ENCODE assay signal across 1 cellular context in the genomic region with DNA sequence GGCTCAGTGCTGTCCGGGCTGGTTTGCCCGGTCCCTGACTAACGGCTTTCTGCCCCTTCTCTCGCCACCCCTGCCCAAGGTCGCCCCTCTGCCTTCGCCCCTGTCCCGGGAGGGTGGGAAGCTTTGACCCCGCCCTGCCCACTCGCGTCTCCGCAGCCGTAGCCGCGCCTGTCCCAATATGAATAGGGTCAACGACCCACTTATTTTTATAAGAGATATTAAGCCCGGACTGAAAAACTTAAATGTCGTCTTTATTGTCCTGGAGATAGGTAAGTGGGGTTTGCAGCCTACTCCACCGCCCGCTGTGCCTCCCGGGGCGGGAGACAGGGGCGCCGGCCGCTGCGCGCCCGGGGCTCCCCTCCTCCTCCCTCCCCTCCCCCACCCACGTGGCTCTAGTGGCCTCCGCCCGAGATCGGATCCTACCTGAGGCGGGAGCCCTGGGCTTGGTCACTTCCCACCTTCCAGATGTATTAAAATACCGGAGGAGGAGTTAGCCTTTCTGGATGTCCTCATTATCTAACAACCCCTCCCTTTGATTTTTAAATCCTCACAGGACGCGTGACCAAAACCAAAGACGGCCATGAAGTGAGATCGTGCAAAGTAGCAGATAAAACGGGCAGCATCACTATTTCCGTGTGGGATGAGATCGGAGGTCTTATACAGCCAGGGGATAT.
TF ChIP-seq lines count a peak whose summit lies in the region.

No MANE protein-coding gene starts in this region.

TF ChIP-seq in HepG2, 621 proteins besides CTCF, POLR2A, EP300 and RAD21 (continued from another document and continues in another):
- TF ChIP-seq, protein P1, sequence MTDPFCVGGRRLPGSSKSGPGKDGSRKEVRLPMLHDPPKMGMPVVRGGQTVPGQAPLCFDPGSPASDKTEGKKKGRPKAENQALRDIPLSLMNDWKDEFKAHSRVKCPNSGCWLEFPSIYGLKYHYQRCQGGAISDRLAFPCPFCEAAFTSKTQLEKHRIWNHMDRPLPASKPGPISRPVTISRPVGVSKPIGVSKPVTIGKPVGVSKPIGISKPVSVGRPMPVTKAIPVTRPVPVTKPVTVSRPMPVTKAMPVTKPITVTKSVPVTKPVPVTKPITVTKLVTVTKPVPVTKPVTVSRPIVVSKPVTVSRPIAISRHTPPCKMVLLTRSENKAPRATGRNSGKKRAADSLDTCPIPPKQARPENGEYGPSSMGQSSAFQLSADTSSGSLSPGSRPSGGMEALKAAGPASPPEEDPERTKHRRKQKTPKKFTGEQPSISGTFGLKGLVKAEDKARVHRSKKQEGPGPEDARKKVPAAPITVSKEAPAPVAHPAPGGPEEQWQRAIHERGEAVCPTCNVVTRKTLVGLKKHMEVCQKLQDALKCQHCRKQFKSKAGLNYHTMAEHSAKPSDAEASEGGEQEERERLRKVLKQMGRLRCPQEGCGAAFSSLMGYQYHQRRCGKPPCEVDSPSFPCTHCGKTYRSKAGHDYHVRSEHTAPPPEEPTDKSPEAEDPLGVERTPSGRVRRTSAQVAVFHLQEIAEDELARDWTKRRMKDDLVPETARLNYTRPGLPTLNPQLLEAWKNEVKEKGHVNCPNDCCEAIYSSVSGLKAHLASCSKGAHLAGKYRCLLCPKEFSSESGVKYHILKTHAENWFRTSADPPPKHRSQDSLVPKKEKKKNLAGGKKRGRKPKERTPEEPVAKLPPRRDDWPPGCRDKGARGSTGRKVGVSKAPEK (CRISPR knock-in tag; IDR thresholded peaks at IDR 0.05; ENCODE audit: borderline replicate concordance): peak; percentile 76; the same call in 1 of the 2 replicates
- TF ChIP-seq ELF4 (CRISPR knock-in tag; IDR thresholded peaks at IDR 0.05; ENCODE audit: borderline replicate concordance): no peak
- no peak for TF ChIP-seq HDAC6 (IDR thresholded peaks at IDR 0.05; ENCODE audit: low read depth, low read length)
- TF ChIP-seq, protein P2, sequence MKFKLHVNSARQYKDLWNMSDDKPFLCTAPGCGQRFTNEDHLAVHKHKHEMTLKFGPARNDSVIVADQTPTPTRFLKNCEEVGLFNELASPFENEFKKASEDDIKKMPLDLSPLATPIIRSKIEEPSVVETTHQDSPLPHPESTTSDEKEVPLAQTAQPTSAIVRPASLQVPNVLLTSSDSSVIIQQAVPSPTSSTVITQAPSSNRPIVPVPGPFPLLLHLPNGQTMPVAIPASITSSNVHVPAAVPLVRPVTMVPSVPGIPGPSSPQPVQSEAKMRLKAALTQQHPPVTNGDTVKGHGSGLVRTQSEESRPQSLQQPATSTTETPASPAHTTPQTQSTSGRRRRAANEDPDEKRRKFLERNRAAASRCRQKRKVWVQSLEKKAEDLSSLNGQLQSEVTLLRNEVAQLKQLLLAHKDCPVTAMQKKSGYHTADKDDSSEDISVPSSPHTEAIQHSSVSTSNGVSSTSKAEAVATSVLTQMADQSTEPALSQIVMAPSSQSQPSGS (CRISPR knock-in tag; IDR thresholded peaks at IDR 0.05): no peak
- TF ChIP-seq HOXA9 (CRISPR knock-in tag; IDR thresholded peaks at IDR 0.05; ENCODE audit: borderline replicate concordance): 0 out of 2 replicates have a peak, but pooled peaks have one; percentile 7
- TF ChIP-seq MAZ (IDR thresholded peaks at IDR 0.05; ENCODE audit: borderline replicate concordance, low read depth, low read length): peak; percentile 30; the same call in 1 of the 2 replicates
- no peak for TF ChIP-seq MAZ (CRISPR knock-in tag; IDR thresholded peaks at IDR 0.05; ENCODE audit: low read depth)
- 0 out of 2 replicates have a peak, but pooled peaks have one; percentile 1 for TF ChIP-seq ZNF672 (CRISPR knock-in tag; IDR thresholded peaks at IDR 0.05)
- TF ChIP-seq PAWR (CRISPR knock-in tag; IDR thresholded peaks at IDR 0.05; ENCODE audit: borderline replicate concordance): no peak
- no peak for TF ChIP-seq ZNF709 (CRISPR knock-in tag; IDR thresholded peaks at IDR 0.05)
- no peak for TF ChIP-seq KDM1A (CRISPR knock-in tag; IDR thresholded peaks at IDR 0.05)
- no peak for TF ChIP-seq MBNL3 (CRISPR knock-in tag; conservative IDR thresholded peaks at IDR 0.05)
- TF ChIP-seq ZKSCAN8 (CRISPR knock-in tag; IDR thresholded peaks at IDR 0.05; ENCODE audit: borderline replicate concordance): no peak
- TF ChIP-seq, protein P3, sequence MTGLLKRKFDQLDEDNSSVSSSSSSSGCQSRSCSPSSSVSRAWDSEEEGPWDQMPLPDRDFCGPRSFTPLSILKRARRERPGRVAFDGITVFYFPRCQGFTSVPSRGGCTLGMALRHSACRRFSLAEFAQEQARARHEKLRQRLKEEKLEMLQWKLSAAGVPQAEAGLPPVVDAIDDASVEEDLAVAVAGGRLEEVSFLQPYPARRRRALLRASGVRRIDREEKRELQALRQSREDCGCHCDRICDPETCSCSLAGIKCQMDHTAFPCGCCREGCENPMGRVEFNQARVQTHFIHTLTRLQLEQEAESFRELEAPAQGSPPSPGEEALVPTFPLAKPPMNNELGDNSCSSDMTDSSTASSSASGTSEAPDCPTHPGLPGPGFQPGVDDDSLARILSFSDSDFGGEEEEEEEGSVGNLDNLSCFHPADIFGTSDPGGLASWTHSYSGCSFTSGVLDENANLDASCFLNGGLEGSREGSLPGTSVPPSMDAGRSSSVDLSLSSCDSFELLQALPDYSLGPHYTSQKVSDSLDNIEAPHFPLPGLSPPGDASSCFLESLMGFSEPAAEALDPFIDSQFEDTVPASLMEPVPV (CRISPR knock-in tag; IDR thresholded peaks at IDR 0.05): no peak
- TF ChIP-seq EHMT2 (IDR thresholded peaks at IDR 0.05; ENCODE audit: borderline replicate concordance, low read depth, low read length): no peak
- TF ChIP-seq ZFAT (CRISPR knock-in tag; conservative IDR thresholded peaks at IDR 0.05): no peak
- TF ChIP-seq ETV6 (CRISPR knock-in tag; conservative IDR thresholded peaks at IDR 0.05): 0 out of 2 replicates have a peak, but pooled peaks have one; percentile 2
- no peak for TF ChIP-seq SNRNP70 (IDR thresholded peaks at IDR 0.05; ENCODE audit: low read depth, low read length)
- TF ChIP-seq NCOA2 (CRISPR knock-in tag; IDR thresholded peaks at IDR 0.05): no peak
- no peak for TF ChIP-seq FOXO1 (CRISPR knock-in tag; IDR thresholded peaks at IDR 0.05)
- TF ChIP-seq, protein P4, sequence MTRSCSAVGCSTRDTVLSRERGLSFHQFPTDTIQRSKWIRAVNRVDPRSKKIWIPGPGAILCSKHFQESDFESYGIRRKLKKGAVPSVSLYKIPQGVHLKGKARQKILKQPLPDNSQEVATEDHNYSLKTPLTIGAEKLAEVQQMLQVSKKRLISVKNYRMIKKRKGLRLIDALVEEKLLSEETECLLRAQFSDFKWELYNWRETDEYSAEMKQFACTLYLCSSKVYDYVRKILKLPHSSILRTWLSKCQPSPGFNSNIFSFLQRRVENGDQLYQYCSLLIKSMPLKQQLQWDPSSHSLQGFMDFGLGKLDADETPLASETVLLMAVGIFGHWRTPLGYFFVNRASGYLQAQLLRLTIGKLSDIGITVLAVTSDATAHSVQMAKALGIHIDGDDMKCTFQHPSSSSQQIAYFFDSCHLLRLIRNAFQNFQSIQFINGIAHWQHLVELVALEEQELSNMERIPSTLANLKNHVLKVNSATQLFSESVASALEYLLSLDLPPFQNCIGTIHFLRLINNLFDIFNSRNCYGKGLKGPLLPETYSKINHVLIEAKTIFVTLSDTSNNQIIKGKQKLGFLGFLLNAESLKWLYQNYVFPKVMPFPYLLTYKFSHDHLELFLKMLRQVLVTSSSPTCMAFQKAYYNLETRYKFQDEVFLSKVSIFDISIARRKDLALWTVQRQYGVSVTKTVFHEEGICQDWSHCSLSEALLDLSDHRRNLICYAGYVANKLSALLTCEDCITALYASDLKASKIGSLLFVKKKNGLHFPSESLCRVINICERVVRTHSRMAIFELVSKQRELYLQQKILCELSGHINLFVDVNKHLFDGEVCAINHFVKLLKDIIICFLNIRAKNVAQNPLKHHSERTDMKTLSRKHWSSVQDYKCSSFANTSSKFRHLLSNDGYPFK (CRISPR knock-in tag; IDR thresholded peaks at IDR 0.05; ENCODE audit: borderline replicate concordance): no peak; the same call in 1 of the 2 replicates
- no peak for TF ChIP-seq ZNF12 (CRISPR knock-in tag; IDR thresholded peaks at IDR 0.05)
- TF ChIP-seq ZNF790 (CRISPR knock-in tag; IDR thresholded peaks at IDR 0.05; ENCODE audit: borderline replicate concordance): no peak
- no peak for TF ChIP-seq PCBP1 (IDR thresholded peaks at IDR 0.05; ENCODE audit: borderline replicate concordance, low read depth, low read length)
- TF ChIP-seq, protein P5, sequence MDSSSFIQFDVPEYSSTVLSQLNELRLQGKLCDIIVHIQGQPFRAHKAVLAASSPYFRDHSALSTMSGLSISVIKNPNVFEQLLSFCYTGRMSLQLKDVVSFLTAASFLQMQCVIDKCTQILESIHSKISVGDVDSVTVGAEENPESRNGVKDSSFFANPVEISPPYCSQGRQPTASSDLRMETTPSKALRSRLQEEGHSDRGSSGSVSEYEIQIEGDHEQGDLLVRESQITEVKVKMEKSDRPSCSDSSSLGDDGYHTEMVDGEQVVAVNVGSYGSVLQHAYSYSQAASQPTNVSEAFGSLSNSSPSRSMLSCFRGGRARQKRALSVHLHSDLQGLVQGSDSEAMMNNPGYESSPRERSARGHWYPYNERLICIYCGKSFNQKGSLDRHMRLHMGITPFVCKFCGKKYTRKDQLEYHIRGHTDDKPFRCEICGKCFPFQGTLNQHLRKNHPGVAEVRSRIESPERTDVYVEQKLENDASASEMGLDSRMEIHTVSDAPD (CRISPR knock-in tag; IDR thresholded peaks at IDR 0.05): no peak
- TF ChIP-seq SNAI1 (CRISPR knock-in tag; IDR thresholded peaks at IDR 0.05; ENCODE audit: borderline replicate concordance): no peak
- peak; percentile 97 for TF ChIP-seq ZSCAN25 (CRISPR knock-in tag; IDR thresholded peaks at IDR 0.05)
- TF ChIP-seq IRF2 (CRISPR knock-in tag; IDR thresholded peaks at IDR 0.05): no peak
- TF ChIP-seq, protein P6, sequence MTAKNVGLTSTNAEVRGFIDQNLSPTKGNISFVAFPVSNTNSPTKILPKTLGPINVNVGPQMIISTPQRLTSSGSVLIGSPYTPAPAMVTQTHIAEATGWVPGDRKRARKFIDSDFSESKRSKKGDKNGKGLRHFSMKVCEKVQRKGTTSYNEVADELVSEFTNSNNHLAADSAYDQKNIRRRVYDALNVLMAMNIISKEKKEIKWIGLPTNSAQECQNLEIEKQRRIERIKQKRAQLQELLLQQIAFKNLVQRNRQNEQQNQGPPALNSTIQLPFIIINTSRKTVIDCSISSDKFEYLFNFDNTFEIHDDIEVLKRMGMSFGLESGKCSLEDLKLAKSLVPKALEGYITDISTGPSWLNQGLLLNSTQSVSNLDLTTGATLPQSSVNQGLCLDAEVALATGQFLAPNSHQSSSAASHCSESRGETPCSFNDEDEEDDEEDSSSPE (CRISPR knock-in tag; IDR thresholded peaks at IDR 0.05): no peak
- TF ChIP-seq NFYB (CRISPR knock-in tag; IDR thresholded peaks at IDR 0.05): no peak
- TF ChIP-seq ZMAT3 (CRISPR knock-in tag; conservative IDR thresholded peaks at IDR 0.05): no peak
- TF ChIP-seq ZNF354B (CRISPR knock-in tag; IDR thresholded peaks at IDR 0.05): no peak
- TF ChIP-seq PHB2 (IDR thresholded peaks at IDR 0.05; ENCODE audit: partially characterized antibody): no peak
- no peak for TF ChIP-seq ZNF234 (CRISPR knock-in tag; conservative IDR thresholded peaks at IDR 0.05)
- TF ChIP-seq, protein P7, sequence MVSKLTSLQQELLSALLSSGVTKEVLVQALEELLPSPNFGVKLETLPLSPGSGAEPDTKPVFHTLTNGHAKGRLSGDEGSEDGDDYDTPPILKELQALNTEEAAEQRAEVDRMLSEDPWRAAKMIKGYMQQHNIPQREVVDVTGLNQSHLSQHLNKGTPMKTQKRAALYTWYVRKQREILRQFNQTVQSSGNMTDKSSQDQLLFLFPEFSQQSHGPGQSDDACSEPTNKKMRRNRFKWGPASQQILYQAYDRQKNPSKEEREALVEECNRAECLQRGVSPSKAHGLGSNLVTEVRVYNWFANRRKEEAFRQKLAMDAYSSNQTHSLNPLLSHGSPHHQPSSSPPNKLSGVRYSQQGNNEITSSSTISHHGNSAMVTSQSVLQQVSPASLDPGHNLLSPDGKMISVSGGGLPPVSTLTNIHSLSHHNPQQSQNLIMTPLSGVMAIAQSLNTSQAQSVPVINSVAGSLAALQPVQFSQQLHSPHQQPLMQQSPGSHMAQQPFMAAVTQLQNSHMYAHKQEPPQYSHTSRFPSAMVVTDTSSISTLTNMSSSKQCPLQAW (CRISPR knock-in tag; IDR thresholded peaks at IDR 0.05): peak; percentile 59; the same call in 1 of the 2 replicates
- no peak for TF ChIP-seq HCFC1 (IDR thresholded peaks at IDR 0.05; ENCODE audit: low read depth, low read length)
- no peak for TF ChIP-seq CENPX (CRISPR knock-in tag; IDR thresholded peaks at IDR 0.05)
- TF ChIP-seq ZNF256 (CRISPR knock-in tag; conservative IDR thresholded peaks at IDR 0.05): no peak
- TF ChIP-seq NBN (conservative IDR thresholded peaks at IDR 0.05): no peak
- TF ChIP-seq, protein P8, sequence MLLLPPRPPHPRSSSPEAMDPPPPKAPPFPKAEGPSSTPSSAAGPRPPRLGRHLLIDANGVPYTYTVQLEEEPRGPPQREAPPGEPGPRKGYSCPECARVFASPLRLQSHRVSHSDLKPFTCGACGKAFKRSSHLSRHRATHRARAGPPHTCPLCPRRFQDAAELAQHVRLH (CRISPR knock-in tag; IDR thresholded peaks at IDR 0.05; ENCODE audit: borderline replicate concordance, low read depth): no peak
- TF ChIP-seq ZFP41 (CRISPR knock-in tag; IDR thresholded peaks at IDR 0.05; ENCODE audit: borderline replicate concordance): no peak
- no peak for TF ChIP-seq NR2F6 (IDR thresholded peaks at IDR 0.05)
- TF ChIP-seq NR2F6 (CRISPR knock-in tag; IDR thresholded peaks at IDR 0.05): no peak
- TF ChIP-seq RBM22 (optimal IDR thresholded peaks at IDR 0.05; ENCODE audit: low read length): peak; percentile 18
- TF ChIP-seq, protein P9, sequence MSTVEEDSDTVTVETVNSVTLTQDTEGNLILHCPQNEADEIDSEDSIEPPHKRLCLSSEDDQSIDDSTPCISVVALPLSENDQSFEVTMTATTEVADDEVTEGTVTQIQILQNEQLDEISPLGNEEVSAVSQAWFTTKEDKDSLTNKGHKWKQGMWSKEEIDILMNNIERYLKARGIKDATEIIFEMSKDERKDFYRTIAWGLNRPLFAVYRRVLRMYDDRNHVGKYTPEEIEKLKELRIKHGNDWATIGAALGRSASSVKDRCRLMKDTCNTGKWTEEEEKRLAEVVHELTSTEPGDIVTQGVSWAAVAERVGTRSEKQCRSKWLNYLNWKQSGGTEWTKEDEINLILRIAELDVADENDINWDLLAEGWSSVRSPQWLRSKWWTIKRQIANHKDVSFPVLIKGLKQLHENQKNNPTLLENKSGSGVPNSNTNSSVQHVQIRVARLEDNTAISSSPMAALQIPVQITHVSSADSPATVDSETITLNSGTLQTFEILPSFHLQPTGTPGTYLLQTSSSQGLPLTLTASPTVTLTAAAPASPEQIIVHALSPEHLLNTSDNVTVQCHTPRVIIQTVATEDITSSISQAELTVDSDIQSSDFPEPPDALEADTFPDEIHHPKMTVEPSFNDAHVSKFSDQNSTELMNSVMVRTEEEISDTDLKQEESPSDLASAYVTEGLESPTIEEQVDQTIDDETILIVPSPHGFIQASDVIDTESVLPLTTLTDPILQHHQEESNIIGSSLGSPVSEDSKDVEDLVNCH (CRISPR knock-in tag; IDR thresholded peaks at IDR 0.05): 0 out of 2 replicates have a peak, but pooled peaks have one; percentile 46
- TF ChIP-seq, protein P10, sequence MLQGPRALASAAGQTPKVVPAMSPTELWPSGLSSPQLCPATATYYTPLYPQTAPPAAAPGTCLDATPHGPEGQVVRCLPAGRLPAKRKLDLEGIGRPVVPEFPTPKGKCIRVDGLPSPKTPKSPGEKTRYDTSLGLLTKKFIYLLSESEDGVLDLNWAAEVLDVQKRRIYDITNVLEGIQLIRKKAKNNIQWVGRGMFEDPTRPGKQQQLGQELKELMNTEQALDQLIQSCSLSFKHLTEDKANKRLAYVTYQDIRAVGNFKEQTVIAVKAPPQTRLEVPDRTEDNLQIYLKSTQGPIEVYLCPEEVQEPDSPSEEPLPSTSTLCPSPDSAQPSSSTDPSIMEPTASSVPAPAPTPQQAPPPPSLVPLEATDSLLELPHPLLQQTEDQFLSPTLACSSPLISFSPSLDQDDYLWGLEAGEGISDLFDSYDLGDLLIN (CRISPR knock-in tag; IDR thresholded peaks at IDR 0.05; ENCODE audit: borderline replicate concordance): no peak
- TF ChIP-seq NFYC (CRISPR knock-in tag; IDR thresholded peaks at IDR 0.05): no peak
